1 cellular context compared by ENCODE assay signal in genomic region chr12:68225576-68226476, GRCh38.
TF ChIP-seq lines count a peak whose summit lies in the region.

IL26 (minus strand) TSS chr12:68225810; CDS start chr12:68225756, 54 bp downstream.

TF ChIP-seq in H1, 55 proteins besides CTCF, POLR2A, EP300 and RAD21:
- TF ChIP-seq POLR2AphosphoS5 (IDR thresholded peaks at IDR 0.05; ENCODE audit: low read depth, low read length) (no peak), RBBP5 (IDR thresholded peaks at IDR 0.05; ENCODE audit: borderline replicate concordance, low read depth, low read length) (no peak), RNF2 (IDR thresholded peaks at IDR 0.05; ENCODE audit: borderline replicate concordance, low read depth, low read length, missing control alignments, poor library complexity, severe bottlenecking) (no peak), CBX8 (IDR thresholded peaks at IDR 0.05; ENCODE audit: borderline replicate concordance, low read depth, low read length) (no peak), MAFK (IDR thresholded peaks at IDR 0.05; ENCODE audit: low read depth, low read length) (no peak), SIN3A (conservative IDR thresholded peaks at IDR 0.05 in 1 of 2, IDR thresholded peaks at IDR 0.05 in 1 of 2; ENCODE audit: low read depth in 1 of 2, low read length in 2 of 2) (no peak), EGR1 (IDR thresholded peaks at IDR 0.05; ENCODE audit: borderline replicate concordance, low read depth, low read length) (no peak), SP1 (IDR thresholded peaks at IDR 0.05; ENCODE audit: low read depth, low read length) (no peak), CEBPB (IDR thresholded peaks at IDR 0.05; ENCODE audit: low read depth, low read length) (no peak), BCL11A (IDR thresholded peaks at IDR 0.05; ENCODE audit: low read depth in 2 of 2, low read length in 2 of 2) (no peak), YY1 (IDR thresholded peaks at IDR 0.05; ENCODE audit: low read depth, low read length) (no peak)
TF ChIP-seq in H1: peak in this region for 0.
